ENCODE assay signal across 12 cellular contexts in the genomic region with DNA sequence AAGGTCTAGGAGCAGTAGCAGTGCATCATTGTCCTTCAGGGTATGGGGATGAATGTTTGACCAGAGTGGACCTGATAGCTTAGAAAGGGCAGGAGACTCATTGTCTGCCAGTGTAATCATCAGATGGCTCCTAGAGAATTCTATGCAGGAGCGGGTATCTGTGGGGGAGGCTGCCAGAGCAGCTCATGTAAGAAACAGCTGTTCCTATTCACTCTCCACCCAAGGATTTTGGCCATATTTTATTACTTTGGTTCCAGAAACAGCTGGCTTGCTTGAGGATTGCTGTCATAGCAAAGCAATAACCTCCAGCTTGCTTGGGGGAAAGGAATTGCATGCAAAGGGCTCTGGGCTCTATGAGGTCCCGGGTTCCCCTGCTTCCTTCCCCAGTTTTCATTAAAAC. TPM values are rescaled to one million over a fixed set of nuclear protein-coding genes. Genes with fewer than 3 reads are reported as not detected.
DNase-seq lines count a peak whose midpoint lies in the region; ATAC-seq and TF ChIP-seq lines count a peak whose summit lies in the region.
"Had no signal": no experiment of that assay in that cellular context is flagged by ENCODE, and none has a peak within 500 bp of the region (broad histone marks: within the 10 kb centered on the region; RNA-seq: fewer than 3 reads in every experiment).

No MANE protein-coding gene starts in this region.

- peak overlapping the region in 6 of 10 donors; percentile 34 to 80 (median 67) for H3K4me3 Mint-ChIP-seq in naive thymus-derived CD8-positive, alpha-beta T cell
- H3K4me3 Mint-ChIP-seq in progenitor cell of endocrine pancreas (ENCODE audit: low read depth) = no peak overlapping the region

- no peaks in the 10 kb centered on the region for H3K9me3 Mint-ChIP-seq in naive thymus-derived CD8-positive, alpha-beta T cell
- H3K9me3 Mint-ChIP-seq in progenitor cell of endocrine pancreas (ENCODE audit: low read depth) = no peaks in the 10 kb centered on the region

- peak overlapping the region in 6 of 10 donors; percentile 23 to 87 (median 62) for H3K27ac Mint-ChIP-seq in naive thymus-derived CD8-positive, alpha-beta T cell
- H3K27ac Mint-ChIP-seq in progenitor cell of endocrine pancreas = no peak overlapping the region

- H3K36me3 Mint-ChIP-seq in naive thymus-derived CD8-positive, alpha-beta T cell = peaks cover 0 to 30% (median 2%) of the 10 kb centered on the region in 3 donors
- H3K36me3 Mint-ChIP-seq in progenitor cell of endocrine pancreas (ENCODE audit: insufficient read depth) = peaks cover 11% of the 10 kb centered on the region

- ATAC-seq in naive thymus-derived CD8-positive, alpha-beta T cell = no peak
- ATAC-seq in HG02852 (IDR thresholded peaks at IDR 0.05; ENCODE audit: unreplicated experiment) = no peak

- POLR2A ChIA-PET in naive thymus-derived CD8-positive, alpha-beta T cell (lab: Charles Lee) = interaction anchor here (0.6 to 2.8 kb wide), 4 partner anchors 30 to 98 kb away, joined by 3 to 9 read pairs (median 3); a partner anchor contains a TSS

- H3K27me3 Mint-ChIP-seq in naive thymus-derived CD8-positive, alpha-beta T cell = no peaks in the 10 kb centered on the region
- no peaks in the 10 kb centered on the region for H3K27me3 Mint-ChIP-seq in progenitor cell of endocrine pancreas

- H3K4me1 Mint-ChIP-seq in naive thymus-derived CD8-positive, alpha-beta T cell = peaks cover 52 to 91% (median 90%) of the 10 kb centered on the region in 4 donors
- H3K4me1 Mint-ChIP-seq in progenitor cell of endocrine pancreas (ENCODE audit: low read depth) = peaks cover 30% of the 10 kb centered on the region

- TF ChIP-seq CTCF in AG09319 (IDR thresholded peaks at IDR 0.05; ENCODE audit: low read depth, low read length) = no peak
- no peak for TF ChIP-seq CTCF in foreskin fibroblast (IDR thresholded peaks at IDR 0.05; ENCODE audit: low read depth, low read length)
- TF ChIP-seq CTCF in progenitor cell of endocrine pancreas (IDR thresholded peaks at IDR 0.05; ENCODE audit: unreplicated experiment) = no peak

- no peak overlapping the region for H3K4me3 ChIP-seq in foreskin fibroblast (ENCODE audit: low read depth in 1 of 2, low read length in 2 of 2)
- H3K4me3 ChIP-seq: K562 had no signal

- peak; percentile 53 for DNase-seq in AG09319 (ENCODE audit: extremely low read depth, low read depth)
- DNase-seq in LHCN-M2 (ENCODE audit: low read depth) = peak; percentile 93
- peak; percentile 37 to 80 for DNase-seq in foreskin fibroblast
- no peak for DNase-seq in naive thymus-derived CD8-positive, alpha-beta T cell
- DNase-seq in GM19240 (ENCODE audit: insufficient read length, low spot score) = no peak
- DNase-seq in retina = no peak
- DNase-seq in progenitor cell of endocrine pancreas (ENCODE audit: low spot score, unreplicated experiment) = no peak
- DNase-seq: amniotic stem cell, NCI-H1436 treated with DMSO at 0.1 percent for 48 hours, NCI-H69 had no signal

RNA-seq across cellular contexts. Expression of a gene that starts 44.1 kb away (rescaled TPM):
- 108 and 121 TPM in 2 replicates for total RNA-seq in LHCN-M2 (2014; rRNA removed)
- polyA plus RNA-seq in LHCN-M2 (2012) = 161 TPM
- 100 to 1,000 TPM; 105 to 112 TPM for total RNA-seq in naive thymus-derived CD8-positive, alpha-beta T cell
- 100 to 1,000 TPM; 175 to 211 (median 181) TPM for polyA plus RNA-seq in naive thymus-derived CD8-positive, alpha-beta T cell
- 228 and 236 TPM in 2 replicates for total RNA-seq in progenitor cell of endocrine pancreas

Comparison
In these comparisons a context has a peak if more than half of its experiments do, and no peak if none do; other contexts are left out.
1. DNase-seq: peak in AG09319 (single experiment), LHCN-M2 (single experiment) and foreskin fibroblast (2 of 2); none in naive thymus-derived CD8-positive, alpha-beta T cell (0 of 10), GM19240 (single experiment), retina (single experiment) and progenitor cell of endocrine pancreas (single experiment).